8 cellular contexts compared by ENCODE assay signal in the genomic region with DNA sequence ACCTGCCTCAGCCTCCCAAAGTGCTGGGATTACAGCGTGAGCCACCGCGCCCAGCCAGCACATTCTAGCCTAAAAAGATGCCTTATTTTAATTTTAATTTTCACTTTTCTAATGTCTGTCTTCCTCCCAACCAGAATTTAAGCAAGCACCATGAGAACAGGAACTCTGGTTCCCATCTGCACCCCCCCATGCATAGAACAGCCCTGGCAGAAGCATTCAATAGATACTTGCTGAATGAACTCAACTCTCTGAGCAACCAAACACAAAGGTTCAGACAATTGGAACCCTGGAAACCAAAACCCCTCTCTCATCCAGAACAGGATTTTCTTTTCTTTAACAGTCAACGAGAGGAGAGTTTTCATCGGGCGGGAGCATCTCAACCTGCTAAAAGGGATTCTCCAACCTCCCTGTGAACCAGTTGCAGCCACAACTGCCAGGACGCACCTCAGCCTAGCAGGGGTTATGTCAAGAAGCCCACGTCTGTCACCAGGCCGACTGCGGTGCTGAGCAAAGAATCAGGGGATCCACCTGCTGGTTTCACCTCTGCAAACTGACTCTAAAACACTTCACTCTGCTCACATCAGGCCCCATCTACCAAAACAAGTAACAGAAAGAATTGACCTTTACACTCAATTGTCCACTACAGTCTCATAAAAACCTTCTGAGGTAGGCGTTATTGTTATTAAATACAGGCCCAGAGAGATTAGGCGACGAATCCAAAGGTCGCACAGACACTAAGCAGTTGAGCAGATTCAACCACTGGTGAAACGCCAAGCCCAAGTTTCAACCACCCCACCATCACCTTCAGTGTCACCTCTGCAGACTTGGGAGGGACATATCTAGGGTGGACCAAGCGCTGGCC. TPM values are rescaled to one million over a fixed set of nuclear protein-coding genes. Genes with fewer than 3 reads are reported as not detected.
DNase-seq lines count a peak whose midpoint lies in the region; ATAC-seq and TF ChIP-seq lines count a peak whose summit lies in the region.

No MANE protein-coding gene starts in this region.

- DNase-seq in GM19240 (ENCODE audit: insufficient read length, low spot score) (peak; percentile 51), RWPE2 (ENCODE audit: low spot score) (no peak), fibroblast of the aortic adventitia (ENCODE audit: low read depth) (no peak), posterior vena cava (ENCODE audit: low spot score) (no peak), ecto neural progenitor cell (ENCODE audit: low spot score) (no peak)

- TF ChIP-seq CTCF in RWPE2 (IDR thresholded peaks at IDR 0.05; ENCODE audit: poor library complexity, severe bottlenecking) (no peak), fibroblast of the aortic adventitia (IDR thresholded peaks at IDR 0.05; ENCODE audit: insufficient read depth, low read length) (no peak)

- intact Hi-C loops in posterior vena cava (cut with DNase I), result no loop called here

- H3K36me3 ChIP-seq in RWPE2 (ENCODE audit: low read depth), result peaks cover 36% of the 10 kb centered on the region
- peaks cover 9 to 17% (median 10%) of the 10 kb centered on the region in 3 donors for H3K36me3 ChIP-seq in skeletal muscle tissue (ENCODE audit: control insufficient read depth in 3 of 3, insufficient read depth in 3 of 3, low read length in 3 of 3)

- peaks cover 21% of the 10 kb centered on the region for H3K4me1 ChIP-seq in RWPE2 (ENCODE audit: insufficient read depth, poor library complexity, severe bottlenecking)
- H3K4me1 ChIP-seq in skeletal muscle tissue (ENCODE audit: control insufficient read depth in 3 of 3, insufficient read depth in 3 of 3, low read length in 3 of 3), result peaks cover 48 to 58% (median 52%) of the 10 kb centered on the region in 3 donors

- H3K27ac ChIP-seq in RWPE2 (ENCODE audit: poor library complexity, severe bottlenecking), result no peak overlapping the region
- no peak overlapping the region for H3K27ac ChIP-seq in skeletal muscle tissue (ENCODE audit: low read depth, low read length)

- peak overlapping the region; percentile 63 to 85 (median 69) for H3K9ac ChIP-seq in skeletal muscle tissue (ENCODE audit: low read depth in 1 of 3, low read length in 3 of 3)

- H3K27me3 ChIP-seq in RWPE2 (ENCODE audit: insufficient read depth, poor library complexity, severe bottlenecking) (no peaks in the 10 kb centered on the region), skeletal muscle tissue (ENCODE audit: control insufficient read depth in 3 of 3, insufficient read depth in 3 of 3, low read length in 3 of 3) (no peaks in the 10 kb centered on the region)

- ATAC-seq in RWPE2 (ENCODE audit: low read depth) (no peak), HG02623 (IDR thresholded peaks at IDR 0.05; ENCODE audit: unreplicated experiment) (no peak), GM18867 (IDR thresholded peaks at IDR 0.05; ENCODE audit: unreplicated experiment) (no peak)

- H3K4me3 ChIP-seq in RWPE2 (ENCODE audit: severe bottlenecking) (peak overlapping the region; percentile 76), fibroblast of the aortic adventitia (ENCODE audit: low read depth, low read length) (peak overlapping the region; percentile 67), skeletal muscle tissue (ENCODE audit: low read length in 3 of 3) (peak overlapping the region; percentile 72 to 84 (median 76))

- H3K9me3 ChIP-seq in RWPE2 (ENCODE audit: severe bottlenecking) (no peaks in the 10 kb centered on the region), skeletal muscle tissue (ENCODE audit: control insufficient read depth in 3 of 3, low read length in 3 of 3) (no peaks in the 10 kb centered on the region)

RNA-seq across cellular contexts. Expression of a gene that starts 1.7 kb away (rescaled TPM):
- total RNA-seq in fibroblast of the aortic adventitia (ENCODE audit: low replicate concordance) (37.8 and 86.9 TPM in 2 replicates), skeletal muscle tissue (20.9 TPM), posterior vena cava (10 to 100 TPM; 34.0 to 39.6 TPM)

RNA-seq across cellular contexts. Expression of a gene that starts 10.0 kb away (rescaled TPM):
- total RNA-seq in fibroblast of the aortic adventitia (ENCODE audit: low replicate concordance) (116 and 123 TPM in 2 replicates), skeletal muscle tissue (97.6 TPM), posterior vena cava (10 to 100 TPM; 70.0 to 91.2 TPM)

RNA-seq across cellular contexts. Expression of a gene that starts 55.7 kb away (rescaled TPM):
- total RNA-seq in fibroblast of the aortic adventitia (ENCODE audit: low replicate concordance), result 41.9 and 59.7 TPM in 2 replicates
- total RNA-seq in skeletal muscle tissue, result 37.6 TPM
- total RNA-seq in posterior vena cava, result 100 to 1,000 TPM in 1 of 2 donors, 10 to 100 TPM in 1; 94.8 to 102 TPM
